23 cellular contexts compared by ENCODE assay signal in genomic region chr10:17423641-17424186, GRCh38. TPM values are rescaled to one million over a fixed set of nuclear protein-coding genes. Genes with fewer than 3 reads are reported as not detected.
DNase-seq lines count a peak whose midpoint lies in the region; ATAC-seq and TF ChIP-seq lines count a peak whose summit lies in the region.
"Had no signal": no experiment of that assay in that cellular context is flagged by ENCODE, and none has a peak within 500 bp of the region (broad histone marks: within the 10 kb centered on the region; RNA-seq: fewer than 3 reads in every experiment).

No MANE protein-coding gene starts in this region.

- intact Hi-C loops in heart right ventricle (cut with DNase I), result loop anchor here in 4 of 10 donors (10.0 kb wide), 3 partner anchors 79 to 1539 kb away; no protein-coding TSS in a partner anchor

- H3K36me3 ChIP-seq in adipocyte (ENCODE audit: control insufficient read depth, insufficient read depth, low read length, severe bottlenecking), result no peaks in the 10 kb centered on the region
- no peaks in the 10 kb centered on the region for H3K36me3 ChIP-seq in neuronal stem cell (replicated peaks in 1 of 2; ENCODE audit: control insufficient read depth in 2 of 2, insufficient read depth in 2 of 2, low read length in 2 of 2)
- no peaks in the 10 kb centered on the region for H3K36me3 ChIP-seq in heart right ventricle
- H3K36me3 ChIP-seq: left ventricle myocardium inferior, SJSA1 had no signal

- TF ChIP-seq CTCF in heart right ventricle (IDR thresholded peaks at IDR 0.05), result no peak

- H3K9me3 ChIP-seq in adipocyte (ENCODE audit: control insufficient read depth, low read length) (no peaks in the 10 kb centered on the region), neuronal stem cell (replicated peaks in 1 of 2; ENCODE audit: control insufficient read depth in 2 of 2, insufficient read depth in 1 of 2, low read depth in 1 of 2, low read length in 2 of 2) (no peaks in the 10 kb centered on the region), heart right ventricle (no peaks in the 10 kb centered on the region)
- H3K9me3 ChIP-seq: left ventricle myocardium inferior, SJSA1 had no signal

- no peak overlapping the region for H3K14ac ChIP-seq in neuronal stem cell (ENCODE audit: low read length)

- H2BK12ac ChIP-seq in neuronal stem cell (ENCODE audit: low read length), result no peak overlapping the region

- H3K27me3 ChIP-seq in adipocyte (replicated peaks; ENCODE audit: control insufficient read depth, insufficient read depth, low read length), result peaks cover 25% of the 10 kb centered on the region
- H3K27me3 ChIP-seq in neuronal stem cell (ENCODE audit: control insufficient read depth in 3 of 3, insufficient read depth in 3 of 3, low read depth in 1 of 3, low read length in 3 of 3), result no peaks in the 10 kb centered on the region
- peaks cover 0 to 4% (median 0%) of the 10 kb centered on the region in 7 donors for H3K27me3 ChIP-seq in heart right ventricle
- H3K27me3 ChIP-seq: SJSA1 had no signal

- H3K36me3 Mint-ChIP-seq in activated naive CD4-positive, alpha-beta T cell treated with anti-CD3 and anti-CD28 coated beads, Interleukin-2, amount 50 U/mL, for 24 hours, result peaks cover 2% of the 10 kb centered on the region
- H3K36me3 Mint-ChIP-seq: stimulated activated memory B cell treated with anti-CD40 and anti-IgM and Interleukin-4, amounts not matched to agents 10 μg/mL and 1 μg/mL and 100 μg/mL, for 72 hours had no signal

- no peak overlapping the region for H3K4me2 ChIP-seq in neuronal stem cell (ENCODE audit: insufficient read depth, low read length, poor library complexity, severe bottlenecking)

- H3K4me1 ChIP-seq in adipocyte (ENCODE audit: control insufficient read depth, insufficient read depth, low read length) (no peaks in the 10 kb centered on the region), neuronal stem cell (ENCODE audit: control insufficient read depth in 2 of 2, insufficient read depth in 1 of 2, low read depth in 1 of 2, low read length in 2 of 2) (peaks cover 0 to 17% of the 10 kb centered on the region in 2 donors), heart right ventricle (peaks cover 0 to 53% (median 16%) of the 10 kb centered on the region in 9 donors)
- H3K4me1 ChIP-seq: SJSA1 had no signal

- H2AK5ac ChIP-seq in neuronal stem cell (ENCODE audit: low read depth, low read length), result no peak overlapping the region

- H2BK120ac ChIP-seq in neuronal stem cell (ENCODE audit: low read depth, low read length), result no peak overlapping the region

- no peak overlapping the region for H3K4me3 ChIP-seq in Jurkat, Clone E6-1 (ENCODE audit: low read length)
- H3K4me3 ChIP-seq in adipocyte (ENCODE audit: low read length), result no peak overlapping the region
- H3K4me3 ChIP-seq in neuronal stem cell (ENCODE audit: low read length in 2 of 2), result no peak overlapping the region
- no peak overlapping the region for H3K4me3 ChIP-seq in heart right ventricle
- H3K4me3 ChIP-seq: left ventricle myocardium inferior, SJSA1 had no signal

- H2BK5ac ChIP-seq in neuronal stem cell (ENCODE audit: low read length), result no peak overlapping the region

- no peak overlapping the region for H2AFZ ChIP-seq in neuronal stem cell (ENCODE audit: low read length)

- H3K9ac ChIP-seq in adipocyte (ENCODE audit: low read length) (no peak overlapping the region), neuronal stem cell (ENCODE audit: low read depth, low read length, poor library complexity) (no peak overlapping the region)

- no peaks in the 10 kb centered on the region for H3K9me3 Mint-ChIP-seq in activated naive CD4-positive, alpha-beta T cell treated with anti-CD3 and anti-CD28 coated beads, Interleukin-2, amount 50 U/mL, for 24 hours
- H3K9me3 Mint-ChIP-seq: stimulated activated memory B cell treated with anti-CD40 and anti-IgM and Interleukin-4, amounts not matched to agents 10 μg/mL and 1 μg/mL and 100 μg/mL, for 72 hours had no signal

- H3K18ac ChIP-seq in neuronal stem cell (ENCODE audit: low read length), result no peak overlapping the region

- peaks cover 84% of the 10 kb centered on the region for H3K4me1 Mint-ChIP-seq in activated naive CD4-positive, alpha-beta T cell treated with anti-CD3 and anti-CD28 coated beads, Interleukin-2, amount 50 U/mL, for 24 hours

- H2BK15ac ChIP-seq in neuronal stem cell (ENCODE audit: low read length), result no peak overlapping the region

- H3K27ac ChIP-seq in neuronal stem cell (replicated peaks; ENCODE audit: low read length), result no peak overlapping the region
- H3K27ac ChIP-seq in heart right ventricle, result no peak overlapping the region
- H3K27ac ChIP-seq: left ventricle myocardium inferior, SJSA1 had no signal

- DNase-seq in activated naive CD4-positive, alpha-beta T cell treated with Interleukin-2 at 50 U/mL for 16 hours, result no peak
- peak; percentile 49 for DNase-seq in Jurkat, Clone E6-1 (ENCODE audit: low read depth, low spot score)
- DNase-seq in adipocyte (ENCODE audit: low read depth), result peak; percentile 15
- peak; percentile 29 for DNase-seq in neuronal stem cell (ENCODE audit: low spot score)
- DNase-seq in NCI-H2029 (lab: John Stamatoyannopoulos, UW), result no peak
- no peak for DNase-seq in heart right ventricle
- DNase-seq: activated CD8-positive, alpha-beta memory T cell treated with anti-CD3 and anti-CD28 coated beads, Interleukin-2, amount 50 U/mL, for 48 hours; activated gamma-delta T cell; effector memory CD4-positive, alpha-beta T cell; left ventricle myocardium inferior; NCI-H1436 treated with DMSO at 0.1 percent for 48 hours; NCI-H2171 treated with DMSO at 0.1 percent for 48 hours; NCI-H69; nucleus accumbens; PC-3; stimulated activated CD4-positive, alpha-beta T cell treated with anti-CD3 and anti-CD28 coated beads, Interleukin-15, amount 100 ng/mL, for 24 hours; T1000 had no signal

- WGBS in neuronal stem cell (ENCODE audit: extremely low coverage in 2 of 2, insufficient read length in 2 of 2, insufficient replicate concordance in 1 of 2), 2 donors, result no CpG with 5 or more reads among the region's 2 CpGs
- WGBS in heart right ventricle, 2 donors, result 47 to 57% methylated on average over 2 of the region's 2 CpGs

- no peak overlapping the region for H3K4ac ChIP-seq in neuronal stem cell (ENCODE audit: low read length)

- H4K8ac ChIP-seq in neuronal stem cell (ENCODE audit: low read depth, low read length), result no peak overlapping the region

- no peak overlapping the region for H3K23ac ChIP-seq in neuronal stem cell (ENCODE audit: low read depth, low read length, poor library complexity)

- no peak for ATAC-seq in HG02588 (IDR thresholded peaks at IDR 0.05; ENCODE audit: unreplicated experiment)
- no peak for ATAC-seq in heart right ventricle
- ATAC-seq: PC-3; stimulated activated memory B cell treated with anti-CD40 and anti-IgM and Interleukin-4, amounts not matched to agents 10 μg/mL and 1 μg/mL and 100 μg/mL, for 72 hours had no signal

- no peak overlapping the region for H4K91ac ChIP-seq in neuronal stem cell (ENCODE audit: low read depth, low read length, poor library complexity)

- no peak overlapping the region for H3K4me3 Mint-ChIP-seq in activated naive CD4-positive, alpha-beta T cell treated with anti-CD3 and anti-CD28 coated beads, Interleukin-2, amount 50 U/mL, for 24 hours
- H3K4me3 Mint-ChIP-seq: stimulated activated memory B cell treated with anti-CD40 and anti-IgM and Interleukin-4, amounts not matched to agents 10 μg/mL and 1 μg/mL and 100 μg/mL, for 72 hours had no signal

- no peaks in the 10 kb centered on the region for H3K27me3 Mint-ChIP-seq in activated naive CD4-positive, alpha-beta T cell treated with anti-CD3 and anti-CD28 coated beads, Interleukin-2, amount 50 U/mL, for 24 hours

- no peaks in the 10 kb centered on the region for H3K79me1 ChIP-seq in neuronal stem cell (ENCODE audit: low read depth, low read length)

- peak overlapping the region; percentile 78 for H3K27ac Mint-ChIP-seq in activated naive CD4-positive, alpha-beta T cell treated with anti-CD3 and anti-CD28 coated beads, Interleukin-2, amount 50 U/mL, for 24 hours
- H3K27ac Mint-ChIP-seq: stimulated activated memory B cell treated with anti-CD40 and anti-IgM and Interleukin-4, amounts not matched to agents 10 μg/mL and 1 μg/mL and 100 μg/mL, for 72 hours had no signal

RNA-seq across cellular contexts. Expression of gene ST8SIA6, which starts 30.7 kb away (rescaled TPM):
- 0.50 TPM for polyA plus RNA-seq in Jurkat, Clone E6-1 (2012; ENCODE audit: insufficient read depth, insufficient read length)
- polyA plus RNA-seq in neuronal stem cell (2013, experiment 1 of 2), result 2.8 TPM
- polyA plus RNA-seq in neuronal stem cell (2013, experiment 2 of 2), result 3.3 TPM
- 10 to 100 TPM in 4 of 10 donors, 1 to 10 TPM in 6; 3.3 to 12.8 (median 8.9) TPM for total RNA-seq in heart right ventricle
- polyA plus RNA-seq in heart right ventricle, result 1 to 10 TPM; 1.8 TPM
- total RNA-seq: chondrocyte, HT-29, PC-3 had no signal

Comparison
In these comparisons a context has a peak if more than half of its experiments do, and no peak if none do; other contexts are left out.
1. DNase-seq: peak in Jurkat, Clone E6-1 (single experiment), adipocyte (single experiment) and neuronal stem cell (single experiment); none in activated naive CD4-positive, alpha-beta T cell treated with Interleukin-2 at 50 U/mL for 16 hours (single experiment), NCI-H2029 (single experiment) and heart right ventricle (0 of 2).